Comparison of ENCODE assay signal across 14 cellular contexts in genomic region chr11:111344032-111344431, GRCh38. TPM values are rescaled to one million over a fixed set of nuclear protein-coding genes. Genes with fewer than 3 reads are reported as not detected.
DNase-seq lines count a peak whose midpoint lies in the region; TF ChIP-seq lines count a peak whose summit lies in the region.
"Had no signal": no experiment of that assay in that cellular context is flagged by ENCODE, and none has a peak within 500 bp of the region (broad histone marks: within the 10 kb centered on the region; RNA-seq: fewer than 3 reads in every experiment).

No MANE protein-coding gene starts in this region.

- H3K4me3 ChIP-seq in fibroblast of mammary gland (ENCODE audit: control insufficient read depth, low read depth, low read length): no peak overlapping the region
- no peak overlapping the region for H3K4me3 ChIP-seq in rectal smooth muscle tissue (ENCODE audit: low read length)
- H3K4me3 ChIP-seq in effector memory CD4-positive, alpha-beta T cell (ENCODE audit: insufficient read depth, low read depth, low read length, poor library complexity, severe bottlenecking): no peak overlapping the region

- H3K36me3 ChIP-seq in rectal smooth muscle tissue (ENCODE audit: control insufficient read depth, insufficient read depth, low read length): no peaks in the 10 kb centered on the region
- no peaks in the 10 kb centered on the region for H3K36me3 ChIP-seq in effector memory CD4-positive, alpha-beta T cell (ENCODE audit: control insufficient read depth, insufficient read depth, low read length)

- TF ChIP-seq CTCF in C4-2B (conservative IDR thresholded peaks at IDR 0.05) (no peak), fibroblast of mammary gland (conservative IDR thresholded peaks at IDR 0.05; ENCODE audit: control insufficient read depth, insufficient read depth, low read depth, low read length) (no peak), CD14-positive monocyte (IDR thresholded peaks at IDR 0.05) (no peak)

- H3K27ac Mint-ChIP-seq in CD14-positive monocyte: no peak overlapping the region
- H3K27ac Mint-ChIP-seq: activated naive CD8-positive, alpha-beta T cell treated with anti-CD3 and anti-CD28 coated beads, Interleukin-2, amount 10 ng/mL, durations not matched to agents 7 days and 5 days had no signal

- DNase-seq in NCI-H226 (peak; percentile 72), fibroblast of mammary gland (ENCODE audit: low read depth) (peak; percentile 96), NCI-H1092 (lab: John Stamatoyannopoulos, UW) (no peak), CD14-positive monocyte (ENCODE audit: low spot score) (no peak), NCI-H748 treated with DMSO at 0.1 percent for 48 hours (lab: John Stamatoyannopoulos, UW) (no peak)
- DNase-seq in effector memory CD4-positive, alpha-beta T cell: no peak
- DNase-seq: activated CD8-positive, alpha-beta memory T cell treated with anti-CD3 and anti-CD28 coated beads for 24 hours; activated naive CD8-positive, alpha-beta T cell treated with anti-CD3 and anti-CD28 coated beads, Interleukin-2, amount 10 ng/mL, durations not matched to agents 7 days and 5 days; NCI-H510A; T-helper 1 cell had no signal

- no peaks in the 10 kb centered on the region for H3K9me3 ChIP-seq in effector memory CD4-positive, alpha-beta T cell (ENCODE audit: control insufficient read depth, low read length)

- peaks cover 0 to 5% (median 2%) of the 10 kb centered on the region in 7 donors for H3K9me3 Mint-ChIP-seq in CD14-positive monocyte

- H3K27ac ChIP-seq in C4-2B (peak overlapping the region; percentile 13; the same call in 1 of the 2 replicates), rectal smooth muscle tissue (ENCODE audit: low read depth, low read length) (peak overlapping the region; percentile 20)
- no peak overlapping the region for H3K27ac ChIP-seq in effector memory CD4-positive, alpha-beta T cell (ENCODE audit: insufficient read depth, low read length, poor library complexity, severe bottlenecking)
- H3K27ac ChIP-seq: KMS-11 had no signal

- no peaks in the 10 kb centered on the region for H3K4me1 ChIP-seq in rectal smooth muscle tissue (ENCODE audit: control insufficient read depth, insufficient read depth, low read length)
- no peaks in the 10 kb centered on the region for H3K4me1 ChIP-seq in effector memory CD4-positive, alpha-beta T cell (ENCODE audit: control insufficient read depth, insufficient read depth, low read length, poor library complexity, severe bottlenecking)

- intact Hi-C loops in CD14-positive monocyte (cut with micrococcal nuclease): no loop called here

- no peaks in the 10 kb centered on the region for H3K36me3 Mint-ChIP-seq in CD14-positive monocyte

- no peak overlapping the region for H3K4me3 Mint-ChIP-seq in CD14-positive monocyte
- H3K4me3 Mint-ChIP-seq: activated naive CD8-positive, alpha-beta T cell treated with anti-CD3 and anti-CD28 coated beads, Interleukin-2, amount 10 ng/mL, durations not matched to agents 7 days and 5 days had no signal

- H3K4me1 Mint-ChIP-seq in CD14-positive monocyte: no peaks in the 10 kb centered on the region
- H3K4me1 Mint-ChIP-seq: activated naive CD8-positive, alpha-beta T cell treated with anti-CD3 and anti-CD28 coated beads, Interleukin-2, amount 10 ng/mL, durations not matched to agents 7 days and 5 days had no signal

- H3K27me3 ChIP-seq in rectal smooth muscle tissue (ENCODE audit: control insufficient read depth, insufficient read depth, low read length): no peaks in the 10 kb centered on the region
- H3K27me3 ChIP-seq in effector memory CD4-positive, alpha-beta T cell (replicated peaks; ENCODE audit: control insufficient read depth, insufficient read depth, low read length, poor library complexity, severe bottlenecking): no peaks in the 10 kb centered on the region

- no peak overlapping the region for H3K9ac ChIP-seq in rectal smooth muscle tissue (ENCODE audit: low read length)
- H3K9ac ChIP-seq: KMS-11 had no signal

- H3K27me3 Mint-ChIP-seq in CD14-positive monocyte (ENCODE audit: low read depth in 3 of 3): peaks cover 0 to 5% (median 0%) of the 10 kb centered on the region in 3 donors

RNA-seq across cellular contexts. Expression of gene POU2AF1, which starts 35.0 kb away (rescaled TPM):
- polyA plus RNA-seq in CD14-positive monocyte: under 1 TPM; 0.07 to 0.12 TPM
- polyA plus RNA-seq: endothelial cell of umbilical vein had no signal

RNA-seq across cellular contexts. Expression of gene POU2AF3, which starts 45.7 kb away (rescaled TPM):
- polyA plus RNA-seq in CD14-positive monocyte: not detected
- polyA plus RNA-seq: endothelial cell of umbilical vein had no signal

Comparison
In these comparisons a context has a peak if more than half of its experiments do, and no peak if none do; other contexts are left out.
1. DNase-seq: peak in NCI-H226 (single experiment) and fibroblast of mammary gland (single experiment); none in NCI-H1092 (single experiment), CD14-positive monocyte (single experiment), NCI-H748 treated with DMSO at 0.1 percent for 48 hours (single experiment) and effector memory CD4-positive, alpha-beta T cell (0 of 3).